In genomic region chr12:124819080-124819479, GRCh38 we compare ENCODE assay signal across 1 cellular context.
TF ChIP-seq lines count a peak whose summit lies in the region.

No MANE protein-coding gene starts in this region.

TF ChIP-seq in HEK293, 187 proteins besides CTCF, POLR2A, EP300 and RAD21 (continued from another document):
- TF ChIP-seq ZNF623 (tag by site-specific recombination; IDR thresholded peaks at IDR 0.05) (peak; percentile 99), KLF9 (tag by site-specific recombination; IDR thresholded peaks at IDR 0.05; ENCODE audit: low read depth) (no peak)
TF ChIP-seq in HEK293: peak in this region for 2.
